ENCODE assay signal across 34 cellular contexts in the genomic region with DNA sequence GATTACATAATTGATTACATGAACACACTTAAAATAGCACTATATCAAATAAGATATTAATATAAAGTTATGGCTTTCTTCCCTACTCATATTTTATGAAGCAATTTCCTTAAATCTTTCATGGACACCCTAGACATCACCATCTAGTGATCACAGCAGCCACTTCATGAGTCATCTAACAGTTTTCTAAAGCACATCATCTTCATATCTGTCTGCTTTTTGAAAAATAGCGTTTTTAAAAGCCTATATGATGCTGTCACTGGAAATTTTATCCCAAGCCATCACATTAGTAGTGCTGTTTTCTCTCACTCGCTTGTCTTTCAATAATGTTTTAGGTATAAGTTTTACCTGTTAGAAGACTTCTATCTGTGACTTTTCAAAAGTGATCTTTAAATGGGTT.
"Had no signal": no experiment of that assay in that cellular context is flagged by ENCODE, and none has a peak within 500 bp of the region (broad histone marks: within the 10 kb centered on the region; RNA-seq: fewer than 3 reads in every experiment).

No MANE protein-coding gene starts in this region.

- H3K27me3 ChIP-seq: MG63 had no signal

- H3K9me3 ChIP-seq: MG63 had no signal

- H3K4me3 ChIP-seq: MG63 had no signal

- DNase-seq: Kasumi-1, MG63, MM.1S, MV-4-11, NCI-H1048, NCI-H1092, NCI-H1092 treated with DMSO at 0.1 percent for 48 hours, NCI-H1105, NCI-H1417, NCI-H1417 treated with DMSO at 0.1 percent for 48 hours, NCI-H1436, NCI-H1436 treated with DMSO at 0.1 percent for 48 hours, NCI-H146, NCI-H1694, NCI-H1694 treated with DMSO at 0.1 percent for 48 hours, NCI-H187, NCI-H187 treated with DMSO at 0.1 percent for 48 hours, NCI-H1930, NCI-H2029, NCI-H2029 treated with DMSO at 0.1 percent for 48 hours, NCI-H2081, NCI-H2081 treated with DMSO at 0.1 percent for 48 hours, NCI-H2107, NCI-H2171, NCI-H2171 treated with DMSO at 0.1 percent for 48 hours, NCI-H2227 treated with DMSO at 0.1 percent for 48 hours, NCI-H226, NCI-H345, NCI-H446, NCI-H446 treated with DMSO at 0.1 percent for 48 hours, NCI-H510A, NCI-H510A treated with DMSO at 0.1 percent for 48 hours, NCI-H524, NCI-H524 treated with DMSO at 0.1 percent for 48 hours had no signal

- H3K36me3 ChIP-seq: MG63 had no signal
